21 cellular contexts compared by ENCODE assay signal in genomic region chr10:71073451-71074175, GRCh38.
DNase-seq lines count a peak whose midpoint lies in the region; ATAC-seq, FAIRE-seq and TF ChIP-seq lines count a peak whose summit lies in the region.
"Had no signal": no experiment of that assay in that cellular context is flagged by ENCODE, and none has a peak within 500 bp of the region (broad histone marks: within the 10 kb centered on the region; RNA-seq: fewer than 3 reads in every experiment).

No MANE protein-coding gene starts in this region.

- in situ Hi-C loops in G401 (cut with HindIII; ENCODE audit: low sequenced_read_pairs), result no loop called here

- ATAC-seq in stimulated activated memory B cell treated with anti-CD40 and anti-IgM and Interleukin-4, amounts not matched to agents 10 μg/mL and 1 μg/mL and 100 μg/mL, for 72 hours, result no peak
- ATAC-seq: HepG2 had no signal

- no peak overlapping the region for H3K9ac ChIP-seq in kidney (ENCODE audit: low read length in 2 of 2)

- no peak overlapping the region for H3K4me3 Mint-ChIP-seq in stimulated activated memory B cell treated with anti-CD40 and anti-IgM and Interleukin-4, amounts not matched to agents 10 μg/mL and 1 μg/mL and 100 μg/mL, for 72 hours
- H3K4me3 Mint-ChIP-seq: CD4-positive, alpha-beta memory T cell; HFFc6 had no signal

- H3K4me1 ChIP-seq in kidney (ENCODE audit: control insufficient read depth in 1 of 2, insufficient read depth in 1 of 2, low read depth in 1 of 2, low read length in 2 of 2), result no peaks in the 10 kb centered on the region

- no peaks in the 10 kb centered on the region for H3K36me3 ChIP-seq in kidney (ENCODE audit: control insufficient read depth in 1 of 2, insufficient read depth in 2 of 2, low read length in 2 of 2)
- H3K36me3 ChIP-seq in WERI-Rb-1, result no peaks in the 10 kb centered on the region

- no peak overlapping the region for H3K27ac Mint-ChIP-seq in stimulated activated memory B cell treated with anti-CD40 and anti-IgM and Interleukin-4, amounts not matched to agents 10 μg/mL and 1 μg/mL and 100 μg/mL, for 72 hours
- H3K27ac Mint-ChIP-seq: CD4-positive, alpha-beta memory T cell; HFFc6 had no signal

- peak; percentile 23 for DNase-seq in NCI-H82 (lab: John Stamatoyannopoulos, UW)
- no peak for DNase-seq in NCI-H82 treated with DMSO at 0.1 percent for 48 hours (lab: John Stamatoyannopoulos, UW; ENCODE audit: unreplicated experiment)
- DNase-seq in G401 (ENCODE audit: low spot score), result peak; percentile 35
- DNase-seq in kidney, result peak; percentile 35
- DNase-seq in retina, result peak; percentile 5
- no peak for DNase-seq in WERI-Rb-1
- no peak for DNase-seq in middle frontal gyrus (ENCODE audit: extremely low spot score, low spot score)
- DNase-seq: 8988T; Calu3; CD4-positive, alpha-beta memory T cell; DMS53; HFFc6; KG1; NCI-H1436 treated with DMSO at 0.1 percent for 48 hours; NCI-H2081 treated with DMSO at 0.1 percent for 48 hours; NCI-H345; SIG-M5 had no signal

- intact Hi-C loops in kidney (cut with DNase I), result no loop called here

- TF ChIP-seq CTCF in kidney (IDR thresholded peaks at IDR 0.05; ENCODE audit: borderline replicate concordance, extremely low read depth, insufficient read depth) (no peak), WERI-Rb-1 (IDR thresholded peaks at IDR 0.05; ENCODE audit: low read depth, low read length) (no peak)

- H3K9me3 Mint-ChIP-seq in stimulated activated memory B cell treated with anti-CD40 and anti-IgM and Interleukin-4, amounts not matched to agents 10 μg/mL and 1 μg/mL and 100 μg/mL, for 72 hours, result no peaks in the 10 kb centered on the region
- H3K9me3 Mint-ChIP-seq: CD4-positive, alpha-beta memory T cell; HFFc6 had no signal

- H3K36me3 Mint-ChIP-seq in stimulated activated memory B cell treated with anti-CD40 and anti-IgM and Interleukin-4, amounts not matched to agents 10 μg/mL and 1 μg/mL and 100 μg/mL, for 72 hours, result no peaks in the 10 kb centered on the region
- H3K36me3 Mint-ChIP-seq: CD4-positive, alpha-beta memory T cell had no signal

- H3K4me3 ChIP-seq in kidney (ENCODE audit: low read length in 2 of 2) (no peak overlapping the region), WERI-Rb-1 (ENCODE audit: low read depth, low read length) (no peak overlapping the region)

- H3K27ac ChIP-seq in kidney (ENCODE audit: low read depth in 2 of 2, low read length in 2 of 2), result no peak overlapping the region
- H3K27ac ChIP-seq in WERI-Rb-1, result no peak overlapping the region

- no peaks in the 10 kb centered on the region for H3K27me3 ChIP-seq in WERI-Rb-1 (ENCODE audit: insufficient read depth, low read depth, severe bottlenecking)

- no peak for FAIRE-seq in kidney (lab: Jason Lieb, UNC)
- FAIRE-seq: GM19239, H54, HepG2 had no signal

- H3K9me3 ChIP-seq in kidney (ENCODE audit: control insufficient read depth in 1 of 2, low read length in 2 of 2) (no peaks in the 10 kb centered on the region), WERI-Rb-1 (ENCODE audit: severe bottlenecking) (no peaks in the 10 kb centered on the region)

- H3K4me1 Mint-ChIP-seq in stimulated activated memory B cell treated with anti-CD40 and anti-IgM and Interleukin-4, amounts not matched to agents 10 μg/mL and 1 μg/mL and 100 μg/mL, for 72 hours, result no peaks in the 10 kb centered on the region
- H3K4me1 Mint-ChIP-seq: CD4-positive, alpha-beta memory T cell had no signal

- H3K27me3 Mint-ChIP-seq in stimulated activated memory B cell treated with anti-CD40 and anti-IgM and Interleukin-4, amounts not matched to agents 10 μg/mL and 1 μg/mL and 100 μg/mL, for 72 hours, result peaks cover 20% of the 10 kb centered on the region

Comparison
In these comparisons a context has a peak if more than half of its experiments do, and no peak if none do; other contexts are left out.
1. DNase-seq: peak in NCI-H82 (single experiment), G401 (single experiment), kidney (single experiment) and retina (single experiment); none in NCI-H82 treated with DMSO at 0.1 percent for 48 hours (single experiment), WERI-Rb-1 (single experiment) and middle frontal gyrus (single experiment).